Comparison of ENCODE assay signal across 21 cellular contexts in genomic region chr14:50758945-50759344, GRCh38.
"Had no signal": no experiment of that assay in that cellular context is flagged by ENCODE, and none has a peak within 500 bp of the region (broad histone marks: within the 10 kb centered on the region; RNA-seq: fewer than 3 reads in every experiment).

No MANE protein-coding gene starts in this region.

- DNase-seq: activated CD4-positive, alpha-beta T cell treated with anti-CD3 and anti-CD28 coated beads for 1 hour; activated CD8-positive, alpha-beta memory T cell treated with anti-CD3 and anti-CD28 coated beads for 24 hours; activated CD8-positive, alpha-beta memory T cell treated with anti-CD3 and anti-CD28 coated beads, Interleukin-2, amount 50 U/mL, for 48 hours; activated effector memory CD4-positive, alpha-beta T cell treated with anti-CD3 and anti-CD28 coated beads, Interleukin-2, amount 50 U/mL, for 16 hours; activated naive CD4-positive, alpha-beta T cell treated with anti-CD3 and anti-CD28 coated beads, Interleukin-2, amount 50 U/mL, for 16 hours; activated T-cell treated with anti-CD3 and anti-CD28 coated beads, Interleukin-2, amount 50 U/mL, for 72 hours; amniotic stem cell; caudate nucleus; colonic mucosa; hippocampal formation; islet precursor cell; naive thymus-derived CD4-positive, alpha-beta T cell; ovary; stimulated activated CD4-positive, alpha-beta T cell treated with anti-CD3 and anti-CD28 coated beads, Interleukin-4, amount 100 ng/mL, for 1 hour; stimulated activated naive CD8-positive, alpha-beta T cell treated with anti-CD3 and anti-CD28 coated beads, Interleukin-15, amount 100 ng/mL, for 72 hours; SW 1271; T-helper 2 cell; WERI-Rb-1 had no signal

- H3K27me3 ChIP-seq: body of pancreas, colonic mucosa, neural progenitor cell, ovary had no signal

- H3K9me3 ChIP-seq: body of pancreas, colonic mucosa, ovary had no signal

- H3K4me1 Mint-ChIP-seq: neural progenitor cell had no signal

- H3K9me3 Mint-ChIP-seq: activated T-cell treated with anti-CD3 and anti-CD28 coated beads, Interleukin-2, amount 50 U/mL, for 72 hours; neural progenitor cell; stimulated activated naive CD8-positive, alpha-beta T cell treated with anti-CD3 and anti-CD28 coated beads, Interleukin-15, amount 100 ng/mL, for 72 hours had no signal

- H3K27ac ChIP-seq: colonic mucosa, neural progenitor cell, ovary, WERI-Rb-1 had no signal

- H3K4me1 ChIP-seq: colonic mucosa, neural progenitor cell had no signal

- H3K27me3 Mint-ChIP-seq: naive thymus-derived CD4-positive, alpha-beta T cell; stimulated activated naive CD8-positive, alpha-beta T cell treated with anti-CD3 and anti-CD28 coated beads, Interleukin-15, amount 100 ng/mL, for 72 hours had no signal

- H3K36me3 ChIP-seq: colonic mucosa, ovary had no signal

- H3K9ac ChIP-seq: neural progenitor cell had no signal

- H3K27ac Mint-ChIP-seq: activated T-cell treated with anti-CD3 and anti-CD28 coated beads, Interleukin-2, amount 50 U/mL, for 72 hours; neural progenitor cell; stimulated activated naive CD8-positive, alpha-beta T cell treated with anti-CD3 and anti-CD28 coated beads, Interleukin-15, amount 100 ng/mL, for 72 hours had no signal

- H3K4me3 Mint-ChIP-seq: activated T-cell treated with anti-CD3 and anti-CD28 coated beads, Interleukin-2, amount 50 U/mL, for 72 hours; naive thymus-derived CD4-positive, alpha-beta T cell; neural progenitor cell; stimulated activated naive CD8-positive, alpha-beta T cell treated with anti-CD3 and anti-CD28 coated beads, Interleukin-15, amount 100 ng/mL, for 72 hours had no signal

- H3K4me3 ChIP-seq: body of pancreas, colonic mucosa, neural progenitor cell, ovary, smooth muscle cell had no signal
